Comparison of ENCODE assay signal across 25 cellular contexts in genomic region chr20:55004044-55004443, GRCh38.
DNase-seq lines count a peak whose midpoint lies in the region; ATAC-seq and TF ChIP-seq lines count a peak whose summit lies in the region.
"Had no signal": no experiment of that assay in that cellular context is flagged by ENCODE, and none has a peak within 500 bp of the region (broad histone marks: within the 10 kb centered on the region; RNA-seq: fewer than 3 reads in every experiment).

No MANE protein-coding gene starts in this region.

- ATAC-seq in heart right ventricle (peak in 4 of 8 donors; percentile 42 to 68 (median 61)), left ventricle myocardium superior (no peak), foreskin keratinocyte (no peak), PC-3 (no peak)
- ATAC-seq in activated CD4-positive, CD25-positive, alpha-beta regulatory T cell treated with anti-CD3 and anti-CD28 coated beads, Interleukin-2, amount 50 U/mL, for 24 hours, result no peak
- ATAC-seq: A549; activated CD8-positive, alpha-beta T cell treated with anti-CD3 and anti-CD28 coated beads for 36 hours; CD8-positive, alpha-beta T cell; esophagus mucosa; left lung; naive thymus-derived CD8-positive, alpha-beta T cell; stimulated activated naive CD8-positive, alpha-beta T cell treated with anti-CD3 and anti-CD28 coated beads, Interleukin-15, Interleukin-2, amounts not matched to agents 100 U/mL and 50 U/mL, for 24 hours had no signal

- H3K4me3 ChIP-seq in heart right ventricle (no peak overlapping the region), PC-3 (ENCODE audit: low read length) (no peak overlapping the region)
- H3K4me3 ChIP-seq: A549, left lung, skin epidermis had no signal

- no peaks in the 10 kb centered on the region for H4K20me1 ChIP-seq in PC-3 (ENCODE audit: low read length)

- intact Hi-C loops in heart right ventricle (cut with DNase I) (no loop called here), left ventricle myocardium superior (cut with micrococcal nuclease) (no loop called here), PC-3 (cut with micrococcal nuclease) (no loop called here)

- BruUV-seq in PC-3 (replicated peaks; lab: Mats Ljungman, UMichigan), result no TSS peak

- H3K9me2 ChIP-seq in PC-3 (replicated peaks; ENCODE audit: low read length), result no peaks in the 10 kb centered on the region

- TF ChIP-seq CTCF in heart right ventricle (IDR thresholded peaks at IDR 0.05) (peak in 5 of 9 donors; percentile 10 to 45 (median 33)), foreskin keratinocyte (conservative IDR thresholded peaks at IDR 0.05) (peak; percentile 25), PC-3 (conservative IDR thresholded peaks at IDR 0.05; ENCODE audit: low read depth, low read length) (no peak)

- CTCF ChIA-PET in PC-3 (lab: Charles Lee), result no interaction called here

- H3F3A ChIP-seq in PC-3 (ENCODE audit: low read length, unreplicated experiment), result no peaks in the 10 kb centered on the region

- H3K27ac ChIP-seq in heart right ventricle, result no peak overlapping the region
- no peak overlapping the region for H3K27ac ChIP-seq in foreskin keratinocyte
- no peak overlapping the region for H3K27ac ChIP-seq in PC-3 (ENCODE audit: low read length)
- H3K27ac ChIP-seq: A549, left lung, skin epidermis had no signal

- H3K27me3 ChIP-seq in heart right ventricle (peaks cover 0 to under 1% (median 0%) of the 10 kb centered on the region in 7 donors), foreskin keratinocyte (no peaks in the 10 kb centered on the region), PC-3 (ENCODE audit: low read length) (no peaks in the 10 kb centered on the region)
- H3K27me3 ChIP-seq: left lung had no signal

- WGBS in heart right ventricle, 2 donors, result 5 to 30% methylated on average over 3 of the region's 3 CpGs

- H2AFZ ChIP-seq in PC-3 (ENCODE audit: low read length), result no peak overlapping the region

- no peaks in the 10 kb centered on the region for H3K4me1 ChIP-seq in heart right ventricle
- H3K4me1 ChIP-seq in foreskin keratinocyte, result no peaks in the 10 kb centered on the region
- no peaks in the 10 kb centered on the region for H3K4me1 ChIP-seq in PC-3 (ENCODE audit: insufficient read depth, low read length)
- H3K4me1 ChIP-seq: A549, left lung had no signal

- DNase-seq in heart right ventricle, result peak in 1 of 2 donors; percentile 5
- DNase-seq in left ventricle myocardium superior, result no peak
- DNase-seq in NCI-H748 treated with DMSO at 0.1 percent for 48 hours (lab: John Stamatoyannopoulos, UW), result peak; percentile 35
- peak in 1 of 2 donors; percentile 4 for DNase-seq in foreskin keratinocyte
- no peak for DNase-seq in PC-3
- no peak for DNase-seq in DMS79 (lab: John Stamatoyannopoulos, UW)
- DNase-seq in H4 (ENCODE audit: low spot score), result no peak
- DNase-seq: activated CD8-positive, alpha-beta T cell treated with anti-CD3 and anti-CD28 coated beads for 36 hours; AML-193; amygdala; CD8-positive, alpha-beta T cell; DMS153; effector CD4-positive, alpha-beta T cell; foreskin fibroblast; GOT3; KBM-7; left lung; naive thymus-derived CD8-positive, alpha-beta T cell; NCI-H1436; NCI-H510A treated with DMSO at 0.1 percent for 48 hours; stimulated activated naive CD8-positive, alpha-beta T cell treated with anti-CD3 and anti-CD28 coated beads, Interleukin-15, Interleukin-2, amounts not matched to agents 100 U/mL and 50 U/mL, for 24 hours had no signal

- POLR2A ChIA-PET in PC-3 (lab: Charles Lee; ENCODE audit: unreplicated experiment), result no interaction called here

- H3K9me3 ChIP-seq in heart right ventricle (no peaks in the 10 kb centered on the region), PC-3 (ENCODE audit: low read length) (peaks cover 9% of the 10 kb centered on the region; the same call in 1 of the 2 replicates)
- H3K9me3 ChIP-seq: A549, left lung had no signal

- H3K9ac ChIP-seq in PC-3 (ENCODE audit: low read length), result no peak overlapping the region

- no peaks in the 10 kb centered on the region for H3K79me2 ChIP-seq in PC-3 (ENCODE audit: low read length)

- H3K4me2 ChIP-seq in PC-3 (ENCODE audit: low read length), result no peak overlapping the region
- H3K4me2 ChIP-seq: A549 had no signal

- no peaks in the 10 kb centered on the region for H3K36me3 ChIP-seq in heart right ventricle
- H3K36me3 ChIP-seq in PC-3 (ENCODE audit: low read depth, low read length), result no peaks in the 10 kb centered on the region
- H3K36me3 ChIP-seq: left lung had no signal
